Comparison of ENCODE assay signal across 11 cellular contexts in the genomic region with DNA sequence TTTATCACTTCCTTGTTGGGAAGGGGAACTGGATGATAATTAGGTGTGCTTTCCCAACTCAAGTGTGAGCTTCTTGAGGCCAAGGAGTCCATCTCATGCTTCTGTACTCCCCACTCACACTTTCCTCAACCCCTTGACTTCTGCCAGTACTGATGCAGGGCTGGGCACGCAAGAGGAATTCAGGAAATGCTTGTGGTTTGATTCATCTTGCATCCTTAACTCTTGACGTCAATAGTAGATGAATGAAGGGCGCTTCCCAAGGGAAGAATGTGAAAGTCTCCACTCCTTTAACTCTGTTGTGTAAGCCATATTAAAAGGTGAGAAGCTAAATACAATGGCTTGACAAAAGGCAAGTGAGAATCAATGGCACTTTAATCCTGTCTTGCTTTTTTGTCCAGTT.
DNase-seq lines count a peak whose midpoint lies in the region; ATAC-seq and TF ChIP-seq lines count a peak whose summit lies in the region.
"Had no signal": no experiment of that assay in that cellular context is flagged by ENCODE, and none has a peak within 500 bp of the region (broad histone marks: within the 10 kb centered on the region; RNA-seq: fewer than 3 reads in every experiment).

No MANE protein-coding gene starts in this region.

- peak overlapping the region; percentile 17 for H3K4me3 Mint-ChIP-seq in Calu3 (ENCODE audit: low read depth, unreplicated experiment)

- peaks cover 26% of the 10 kb centered on the region; the same call in 1 of the 2 replicates for H3K9me3 ChIP-seq in PC-9 (ENCODE audit: insufficient read depth, low read depth)

- CTCF ChIA-PET in Calu3 (lab: Charles Lee) (interaction anchor here (1.4 kb wide), 1 partner anchor 13 kb away, joined by 3 read pairs; no protein-coding TSS in a partner anchor), PC-9 (lab: Charles Lee) (no interaction called here)

- peaks cover 23% of the 10 kb centered on the region for H3K4me1 Mint-ChIP-seq in Calu3 (ENCODE audit: low read depth, unreplicated experiment)

- POLR2A ChIA-PET in PC-9 (lab: Charles Lee; ENCODE audit: unreplicated experiment): interaction anchor here (0.6 kb wide), 1 partner anchor 226 kb away, joined by 4 read pairs; no protein-coding TSS in a partner anchor

- intact Hi-C loops in Calu3 (cut with micrococcal nuclease; ENCODE audit: unreplicated experiment) (loop anchor here (1.0 to 5.0 kb wide), 2 partner anchors 31 to 165 kb away; partner anchors contain the start of gene SLC6A14), PC-9 (cut with micrococcal nuclease; ENCODE audit: unreplicated experiment) (loop anchor here (2.0 kb wide), 2 partner anchors 32 to 68 kb away; no protein-coding TSS in a partner anchor)

- peaks cover 20% of the 10 kb centered on the region for H3K4me1 ChIP-seq in PC-9 (replicated peaks; ENCODE audit: insufficient read depth)

- H3K9me3 Mint-ChIP-seq in Calu3 (ENCODE audit: low read depth, unreplicated experiment): peaks cover 19% of the 10 kb centered on the region

- H4K20me1 ChIP-seq in PC-9 (ENCODE audit: insufficient read depth): no peaks in the 10 kb centered on the region

- DNase-seq in Calu3: peak; percentile 65
- DNase-seq in PC-9: peak; percentile 61 to 95
- DNase-seq in non-pigmented ciliary epithelial cell (ENCODE audit: low read depth): peak; percentile 88
- no peak for DNase-seq in COR-L47 (lab: John Stamatoyannopoulos, UW)
- DNase-seq in superior temporal gyrus (ENCODE audit: extremely low spot score): no peak
- DNase-seq: NCI-H774, right cardiac atrium had no signal

- no TSS peak for BruUV-seq in Calu3 (replicated peaks; lab: Mats Ljungman, UMichigan)
- BruUV-seq in PC-9 (replicated peaks; lab: Mats Ljungman, UMichigan): no TSS peak

- peak overlapping the region; percentile 34; the same call in 1 of the 2 replicates for H2AFZ ChIP-seq in PC-9

- H3K79me2 ChIP-seq in PC-9 (ENCODE audit: low read depth): no peaks in the 10 kb centered on the region

- H3K4me2 ChIP-seq in PC-9: peak overlapping the region; percentile 15

- H3K36me3 Mint-ChIP-seq in Calu3 (ENCODE audit: insufficient read depth, unreplicated experiment): peaks cover 17% of the 10 kb centered on the region

- TF ChIP-seq CTCF in Calu3 (IDR thresholded peaks at IDR 0.05; ENCODE audit: unreplicated experiment): no peak
- TF ChIP-seq CTCF in PC-9 (conservative IDR thresholded peaks at IDR 0.05): no peak

- H3K27ac ChIP-seq in PC-9: peak overlapping the region; percentile 95
- H3K27ac ChIP-seq: coronary artery had no signal

- no peaks in the 10 kb centered on the region for H3K36me3 ChIP-seq in PC-9 (ENCODE audit: low read depth)

- 0 out of 2 replicates have a peak overlapping the region, but pooled peaks have one; percentile 16 for H3K4me3 ChIP-seq in PC-9
- H3K4me3 ChIP-seq: coronary artery had no signal

- H3K27ac Mint-ChIP-seq in Calu3 (ENCODE audit: unreplicated experiment): peak overlapping the region; percentile 98

- H3K9me2 ChIP-seq in PC-9 (ENCODE audit: insufficient read depth): no peaks in the 10 kb centered on the region

- ATAC-seq in esophagus mucosa: peak; percentile 94
- no peak for ATAC-seq in HG03342 (IDR thresholded peaks at IDR 0.05; ENCODE audit: unreplicated experiment)
- no peak for ATAC-seq in HG03095 (IDR thresholded peaks at IDR 0.05; ENCODE audit: unreplicated experiment)
- ATAC-seq: right cardiac atrium had no signal

- H3F3A ChIP-seq in PC-9 (ENCODE audit: insufficient read depth, low read depth): peaks cover 15% of the 10 kb centered on the region

- no peaks in the 10 kb centered on the region for H3K27me3 ChIP-seq in PC-9 (ENCODE audit: insufficient read depth, low read depth)

- no peaks in the 10 kb centered on the region for H3K27me3 Mint-ChIP-seq in Calu3 (ENCODE audit: unreplicated experiment)

Comparison
In these comparisons a context has a peak if more than half of its experiments do, and no peak if none do; other contexts are left out.
1. DNase-seq: peak in Calu3 (single experiment), PC-9 (2 of 2) and non-pigmented ciliary epithelial cell (single experiment); none in COR-L47 (single experiment) and superior temporal gyrus (single experiment).